Comparison of ENCODE assay signal across 10 cellular contexts in the genomic region with DNA sequence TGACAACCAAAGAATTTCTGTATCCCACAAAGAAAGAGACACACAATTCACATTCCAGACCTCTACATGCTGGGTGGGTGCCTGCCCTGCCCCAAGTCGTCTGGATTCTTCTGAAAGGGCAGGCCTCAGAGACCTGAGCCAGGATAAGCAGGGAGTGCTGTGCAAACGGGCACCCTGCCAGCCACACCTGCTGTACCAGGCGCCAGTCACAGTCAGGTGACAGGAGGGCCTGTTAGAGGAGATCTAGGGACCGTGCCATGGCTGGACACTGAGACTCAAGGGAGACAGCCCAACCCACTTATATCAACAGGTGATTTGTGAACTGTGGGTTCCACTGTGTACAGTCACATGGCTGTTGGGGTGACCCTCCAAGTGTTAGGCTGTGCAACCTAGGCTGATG.
DNase-seq lines count a peak whose midpoint lies in the region; ATAC-seq and TF ChIP-seq lines count a peak whose summit lies in the region.
"Had no signal": no experiment of that assay in that cellular context is flagged by ENCODE, and none has a peak within 500 bp of the region (broad histone marks: within the 10 kb centered on the region; RNA-seq: fewer than 3 reads in every experiment).

No MANE protein-coding gene starts in this region.

- 6 to 22% (median 14%) methylated on average over 3 to 4 of the region's 4 CpGs for WGBS in heart left ventricle, 4 donors
- 7 to 49% methylated on average over 4 of the region's 4 CpGs for WGBS in sigmoid colon, 2 donors

- no peaks in the 10 kb centered on the region for H3K9me3 ChIP-seq in RWPE2 (ENCODE audit: severe bottlenecking)
- no peaks in the 10 kb centered on the region for H3K9me3 ChIP-seq in heart left ventricle
- H3K9me3 ChIP-seq in sigmoid colon: no peaks in the 10 kb centered on the region

- TF ChIP-seq CTCF in RWPE2 (IDR thresholded peaks at IDR 0.05; ENCODE audit: poor library complexity, severe bottlenecking): no peak
- no peak for TF ChIP-seq CTCF in heart left ventricle (IDR thresholded peaks at IDR 0.05)
- TF ChIP-seq CTCF in sigmoid colon (IDR thresholded peaks at IDR 0.05): no peak

- H3K27me3 ChIP-seq in RWPE2 (ENCODE audit: insufficient read depth, poor library complexity, severe bottlenecking) (no peaks in the 10 kb centered on the region), heart left ventricle (no peaks in the 10 kb centered on the region), sigmoid colon (no peaks in the 10 kb centered on the region)

- TF ChIP-seq POLR2A in heart left ventricle (IDR thresholded peaks at IDR 0.05) (no peak), sigmoid colon (IDR thresholded peaks at IDR 0.05) (no peak)

- no peak for TF ChIP-seq EP300 in sigmoid colon (IDR thresholded peaks at IDR 0.05)

- H3K36me3 ChIP-seq in RWPE2 (ENCODE audit: low read depth) (no peaks in the 10 kb centered on the region), heart left ventricle (peaks cover 0 to 46% (median 5%) of the 10 kb centered on the region in 9 donors), sigmoid colon (no peaks in the 10 kb centered on the region)

- H3K4me3 ChIP-seq in RWPE2 (ENCODE audit: severe bottlenecking): no peak overlapping the region
- H3K4me3 ChIP-seq in heart left ventricle: no peak overlapping the region
- H3K4me3 ChIP-seq in sigmoid colon: no peak overlapping the region

- H3K4me1 ChIP-seq in RWPE2 (ENCODE audit: insufficient read depth, poor library complexity, severe bottlenecking) (peaks cover 36% of the 10 kb centered on the region), heart left ventricle (peaks cover 3 to 82% (median 55%) of the 10 kb centered on the region in 12 donors), sigmoid colon (peaks cover 0 to 28% (median 8%) of the 10 kb centered on the region in 4 donors)

- DNase-seq in DMS53 (lab: John Stamatoyannopoulos, UW) (peak; percentile 84), RWPE2 (ENCODE audit: low spot score) (no peak), heart left ventricle (peak; percentile 52 to 72 (median 69)), sigmoid colon (no peak), NCI-H187 (lab: John Stamatoyannopoulos, UW) (no peak), NCI-H1048 (lab: John Stamatoyannopoulos, UW) (no peak)
- DNase-seq in stimulated activated naive CD4-positive, alpha-beta T cell (lab: John Stamatoyannopoulos, UW): no peak
- DNase-seq: activated CD4-positive, alpha-beta T cell treated with anti-CD3 and anti-CD28 coated beads for 4 hours; NCI-H82 had no signal

- intact Hi-C loops in heart left ventricle (cut with DNase I): no loop called here
- intact Hi-C loops in sigmoid colon (cut with DNase I): no loop called here

- H3K27ac ChIP-seq in RWPE2 (ENCODE audit: poor library complexity, severe bottlenecking) (peak overlapping the region; percentile 66), heart left ventricle (peak overlapping the region; percentile 2 to 81 (median 69)), sigmoid colon (peak overlapping the region in 3 of 4 donors; percentile 2 to 62 (median 59))

- no peak; the same call in 2 of the 3 replicates for ATAC-seq in RWPE2 (ENCODE audit: low read depth)
- peak; percentile 51 to 79 (median 72) for ATAC-seq in heart left ventricle
- no peak for ATAC-seq in GM18870 (IDR thresholded peaks at IDR 0.05; ENCODE audit: unreplicated experiment)

Comparison
In these comparisons a context has a peak if more than half of its experiments do, and no peak if none do; other contexts are left out.
1. DNase-seq: peak in DMS53 (single experiment) and heart left ventricle (5 of 5); none in RWPE2 (single experiment), sigmoid colon (single experiment), stimulated activated naive CD4-positive, alpha-beta T cell (0 of 6), NCI-H187 (0 of 2) and NCI-H1048 (single experiment).
2. ATAC-seq: peak in heart left ventricle (4 of 4); none in RWPE2 (single experiment) and GM18870 (single experiment).
3. Peak in every context shown above with its lines, with median percentiles within 50 percentile points of each other: H3K27ac ChIP-seq.